Comparison of ENCODE assay signal across 11 cellular contexts in genomic region chr1:46401514-46401913, GRCh38. TPM values are rescaled to one million over a fixed set of nuclear protein-coding genes. Genes with fewer than 3 reads are reported as not detected.
DNase-seq lines count a peak whose midpoint lies in the region; ATAC-seq and TF ChIP-seq lines count a peak whose summit lies in the region.
"Had no signal": no experiment of that assay in that cellular context is flagged by ENCODE, and none has a peak within 500 bp of the region (broad histone marks: within the 10 kb centered on the region; RNA-seq: fewer than 3 reads in every experiment).

No MANE protein-coding gene starts in this region.

- peaks cover 70% of the 10 kb centered on the region for H3K4me1 Mint-ChIP-seq in CD14-positive monocyte

- no peaks in the 10 kb centered on the region for H3K36me3 ChIP-seq in sigmoid colon

- 15 to 67% methylated on average over 4 of the region's 4 CpGs for WGBS in sigmoid colon, 2 donors

- H3K9me3 Mint-ChIP-seq in CD14-positive monocyte = no peaks in the 10 kb centered on the region
- H3K9me3 Mint-ChIP-seq: naive B cell had no signal

- H3K4me3 Mint-ChIP-seq in CD14-positive monocyte = no peak overlapping the region
- H3K4me3 Mint-ChIP-seq: naive B cell had no signal

- peak overlapping the region; percentile 54 to 88 (median 77) for H3K27ac Mint-ChIP-seq in CD14-positive monocyte
- H3K27ac Mint-ChIP-seq: naive B cell had no signal

- ATAC-seq in Right ventricle myocardium inferior = no peak
- ATAC-seq in GM21723 (IDR thresholded peaks at IDR 0.05; ENCODE audit: unreplicated experiment) = no peak
- no peak for ATAC-seq in HG02870 (IDR thresholded peaks at IDR 0.05; ENCODE audit: unreplicated experiment)

- no peak for TF ChIP-seq EP300 in sigmoid colon (IDR thresholded peaks at IDR 0.05)

- no peak overlapping the region for H3K4me3 ChIP-seq in fibroblast of pulmonary artery (replicated peaks; ENCODE audit: low read depth, low read length)
- H3K4me3 ChIP-seq in sigmoid colon = no peak overlapping the region

- TF ChIP-seq POLR2A in sigmoid colon (IDR thresholded peaks at IDR 0.05) = no peak

- DNase-seq in CD14-positive monocyte (ENCODE audit: low spot score) = no peak
- DNase-seq in fibroblast of pulmonary artery (ENCODE audit: low read depth) = peak; percentile 15
- DNase-seq in sigmoid colon = peak; percentile 48
- DNase-seq in Right ventricle myocardium inferior (ENCODE audit: missing footprints) = no peak
- no peak for DNase-seq in SKM-1 (lab: John Stamatoyannopoulos, UW; ENCODE audit: unreplicated experiment)
- DNase-seq: naive B cell, NCI-H1092 treated with DMSO at 0.1 percent for 48 hours, NCI-H748 treated with DMSO at 0.1 percent for 48 hours had no signal

- peaks cover 7 to 18% of the 10 kb centered on the region in 2 donors for H3K36me3 Mint-ChIP-seq in CD14-positive monocyte
- H3K36me3 Mint-ChIP-seq: naive B cell had no signal

- H3K9me3 ChIP-seq in sigmoid colon = no peaks in the 10 kb centered on the region

- intact Hi-C loops in CD14-positive monocyte (cut with micrococcal nuclease) (loop anchor here in 1 of 2 donors (5.0 to 10.0 kb wide), 2 partner anchors 34 to 323 kb away; no protein-coding TSS in a partner anchor), sigmoid colon (cut with DNase I) (no loop called here), Right ventricle myocardium inferior (cut with DNase I) (no loop called here)

- H3K4me1 ChIP-seq in sigmoid colon = peaks cover 0 to 19% (median 18%) of the 10 kb centered on the region in 4 donors

- peak overlapping the region; percentile 70 for H3K27ac ChIP-seq in VCaP
- H3K27ac ChIP-seq in sigmoid colon = peak overlapping the region; percentile 2 to 56 (median 47)

- TF ChIP-seq CTCF in CD14-positive monocyte (IDR thresholded peaks at IDR 0.05) (no peak), VCaP (conservative IDR thresholded peaks at IDR 0.05) (no peak), fibroblast of pulmonary artery (IDR thresholded peaks at IDR 0.05; ENCODE audit: low read length, missing control alignments) (no peak), sigmoid colon (IDR thresholded peaks at IDR 0.05) (no peak)

- H3K27me3 ChIP-seq in sigmoid colon = no peaks in the 10 kb centered on the region

- peaks cover 1 to 2% (median 2%) of the 10 kb centered on the region in 3 donors for H3K27me3 Mint-ChIP-seq in CD14-positive monocyte (ENCODE audit: low read depth in 3 of 3)

RNA-seq across cellular contexts. Expression of gene FAAH, which starts 7.4 kb away (rescaled TPM):
- polyA plus RNA-seq in CD14-positive monocyte (10 to 100 TPM; 11.5 TPM), sigmoid colon (10 to 100 TPM in 1 of 3 donors, 1 to 10 TPM in 2; 7.2 to 48.1 (median 7.8) TPM)
- total RNA-seq in sigmoid colon (10 to 100 TPM in 3 of 4 donors, 1 to 10 TPM in 1; 5.4 to 17.9 (median 13.5) TPM), Right ventricle myocardium inferior (5.5 TPM)

Comparison
In these comparisons a context has a peak if more than half of its experiments do, and no peak if none do; other contexts are left out.
1. DNase-seq: peak in fibroblast of pulmonary artery (single experiment) and sigmoid colon (single experiment); none in CD14-positive monocyte (single experiment), Right ventricle myocardium inferior (single experiment) and SKM-1 (single experiment).